In the genomic region with DNA sequence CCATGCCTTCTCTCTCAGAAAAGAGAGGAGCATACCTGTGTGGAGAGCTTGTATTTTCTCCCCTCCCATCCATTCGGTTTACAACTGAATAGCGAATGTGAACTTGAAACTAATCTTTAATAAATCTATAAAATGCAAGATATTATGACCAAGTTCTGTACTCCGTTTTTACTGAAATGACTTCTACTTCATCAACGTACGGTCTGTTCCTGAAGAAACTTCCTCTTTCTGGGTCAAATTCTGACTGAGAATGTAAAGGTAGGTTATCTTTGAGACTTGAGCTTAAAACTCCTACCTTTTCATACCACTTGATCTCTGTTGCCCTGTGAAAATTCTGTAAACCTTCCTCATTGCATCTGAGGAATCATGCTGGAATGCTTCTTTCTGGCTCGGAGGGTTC, we compare ENCODE assay signal across 15 cellular contexts. TPM values are rescaled to one million over a fixed set of nuclear protein-coding genes. Genes with fewer than 3 reads are reported as not detected.
DNase-seq lines count a peak whose midpoint lies in the region; ATAC-seq and TF ChIP-seq lines count a peak whose summit lies in the region.
"Had no signal": no experiment of that assay in that cellular context is flagged by ENCODE, and none has a peak within 500 bp of the region (broad histone marks: within the 10 kb centered on the region; RNA-seq: fewer than 3 reads in every experiment).

No MANE protein-coding gene starts in this region.

- H3K27ac ChIP-seq in lower lobe of right lung: peak overlapping the region; percentile 12
- H3K27ac ChIP-seq: KMS-11 had no signal

- no peak overlapping the region for H3K4me3 Mint-ChIP-seq in activated CD4-positive, alpha-beta memory T cell treated with anti-CD3 and anti-CD28 coated beads, Interleukin-2, amount 10 ng/mL, durations not matched to agents 7 days and 5 days
- H3K4me3 Mint-ChIP-seq in mesothelial cell of epicardium: no peak overlapping the region
- H3K4me3 Mint-ChIP-seq: CD4-positive, CD25-positive, alpha-beta regulatory T cell had no signal

- peak; percentile 58 for DNase-seq in GM20000 (ENCODE audit: low spot score)
- no peak for DNase-seq in lower lobe of right lung
- DNase-seq in HT-29 (ENCODE audit: low spot score): no peak
- no peak for DNase-seq in Right ventricle myocardium superior
- DNase-seq in activated CD4-positive, alpha-beta memory T cell treated with anti-CD3 and anti-CD28 coated beads, Interleukin-2, amount 10 ng/mL, durations not matched to agents 7 days and 5 days: no peak
- DNase-seq in mesothelial cell of epicardium (ENCODE audit: low spot score in 2 of 2, unreplicated experiment in 2 of 2): no peak
- DNase-seq: activated CD8-positive, alpha-beta memory T cell treated with anti-CD3 and anti-CD28 coated beads, Interleukin-2, amount 50 U/mL, for 4 hours; CD4-positive, CD25-positive, alpha-beta regulatory T cell; left ventricle myocardium superior; NCI-H1694 treated with DMSO at 0.1 percent for 48 hours; NCI-H748 treated with DMSO at 0.1 percent for 48 hours had no signal

- peaks cover 17% of the 10 kb centered on the region for H3K36me3 Mint-ChIP-seq in activated CD4-positive, alpha-beta memory T cell treated with anti-CD3 and anti-CD28 coated beads, Interleukin-2, amount 10 ng/mL, durations not matched to agents 7 days and 5 days (ENCODE audit: low read depth)
- H3K36me3 Mint-ChIP-seq in mesothelial cell of epicardium: peaks cover 8% of the 10 kb centered on the region

- H3K9me3 ChIP-seq in lower lobe of right lung: no peaks in the 10 kb centered on the region

- H3K27me3 Mint-ChIP-seq in activated CD4-positive, alpha-beta memory T cell treated with anti-CD3 and anti-CD28 coated beads, Interleukin-2, amount 10 ng/mL, durations not matched to agents 7 days and 5 days: no peaks in the 10 kb centered on the region
- H3K27me3 Mint-ChIP-seq in mesothelial cell of epicardium (ENCODE audit: low read depth): no peaks in the 10 kb centered on the region
- H3K27me3 Mint-ChIP-seq: CD4-positive, CD25-positive, alpha-beta regulatory T cell had no signal

- CTCF ChIA-PET in activated CD4-positive, alpha-beta memory T cell treated with anti-CD3 and anti-CD28 coated beads, Interleukin-2, amount 10 ng/mL, durations not matched to agents 7 days and 5 days (lab: Charles Lee): no interaction called here

- TF ChIP-seq CTCF in GM20000 (IDR thresholded peaks at IDR 0.05; ENCODE audit: extremely low read depth, missing control alignments) (no peak), lower lobe of right lung (IDR thresholded peaks at IDR 0.05) (no peak), mesothelial cell of epicardium (IDR thresholded peaks at IDR 0.05; ENCODE audit: unreplicated experiment) (no peak)

- peaks cover 42% of the 10 kb centered on the region for H3K4me1 ChIP-seq in lower lobe of right lung

- H3K27ac Mint-ChIP-seq in activated CD4-positive, alpha-beta memory T cell treated with anti-CD3 and anti-CD28 coated beads, Interleukin-2, amount 10 ng/mL, durations not matched to agents 7 days and 5 days: no peak overlapping the region
- no peak overlapping the region for H3K27ac Mint-ChIP-seq in mesothelial cell of epicardium

- ATAC-seq in GM18508 (IDR thresholded peaks at IDR 0.05; ENCODE audit: insufficient read depth, unreplicated experiment) (peak; percentile 40), HG02981 (IDR thresholded peaks at IDR 0.05; ENCODE audit: unreplicated experiment) (peak; percentile 33), lower lobe of right lung (no peak), Right ventricle myocardium superior (ENCODE audit: poor library complexity) (no peak)
- ATAC-seq: left ventricle myocardium superior had no signal

- POLR2A ChIA-PET in activated CD4-positive, alpha-beta memory T cell treated with anti-CD3 and anti-CD28 coated beads, Interleukin-2, amount 10 ng/mL, durations not matched to agents 7 days and 5 days (lab: Charles Lee): no interaction called here

- no peak overlapping the region for H3K4me3 ChIP-seq in lower lobe of right lung
- H3K4me3 ChIP-seq: smooth muscle cell had no signal

- no peaks in the 10 kb centered on the region for H3K9me3 Mint-ChIP-seq in activated CD4-positive, alpha-beta memory T cell treated with anti-CD3 and anti-CD28 coated beads, Interleukin-2, amount 10 ng/mL, durations not matched to agents 7 days and 5 days
- no peaks in the 10 kb centered on the region for H3K9me3 Mint-ChIP-seq in mesothelial cell of epicardium
- H3K9me3 Mint-ChIP-seq: CD4-positive, CD25-positive, alpha-beta regulatory T cell had no signal

- H3K27me3 ChIP-seq in lower lobe of right lung (ENCODE audit: low read depth): no peaks in the 10 kb centered on the region

- peaks cover 14% of the 10 kb centered on the region for H3K4me1 Mint-ChIP-seq in activated CD4-positive, alpha-beta memory T cell treated with anti-CD3 and anti-CD28 coated beads, Interleukin-2, amount 10 ng/mL, durations not matched to agents 7 days and 5 days
- H3K4me1 Mint-ChIP-seq in mesothelial cell of epicardium: peaks cover 17% of the 10 kb centered on the region

- intact Hi-C loops in lower lobe of right lung (cut with DNase I) (no loop called here), Right ventricle myocardium superior (cut with DNase I) (loop anchor here (10.0 kb wide), 1 partner anchor 83 kb away; a partner anchor contains a TSS)

- peaks cover 9% of the 10 kb centered on the region for H3K36me3 ChIP-seq in lower lobe of right lung

RNA-seq across cellular contexts. Expression of a gene that starts 4.2 kb away (rescaled TPM):
- total RNA-seq in lower lobe of right lung (35.2 TPM), Right ventricle myocardium superior (77.5 TPM), mesothelial cell of epicardium (26.7 to 28.1 TPM (median 27.9 TPM) in 3 replicates)
- 24.7 and 26.7 TPM in 2 replicates for total RNA-seq in HT-29 (2014; rRNA removed; shearing (Covaris generic))
- total RNA-seq in activated CD4-positive, alpha-beta memory T cell treated with anti-CD3 and anti-CD28 coated beads, Interleukin-2, amount 10 ng/mL, durations not matched to agents 7 days and 5 days: 10 to 100 TPM; 13.2 to 13.3 TPM

Comparison
In these comparisons a context has a peak if more than half of its experiments do, and no peak if none do; other contexts are left out.
1. ATAC-seq: peak in GM18508 (single experiment) and HG02981 (single experiment); none in lower lobe of right lung (0 of 2) and Right ventricle myocardium superior (single experiment).